1 cellular context compared by ENCODE assay signal in the genomic region with DNA sequence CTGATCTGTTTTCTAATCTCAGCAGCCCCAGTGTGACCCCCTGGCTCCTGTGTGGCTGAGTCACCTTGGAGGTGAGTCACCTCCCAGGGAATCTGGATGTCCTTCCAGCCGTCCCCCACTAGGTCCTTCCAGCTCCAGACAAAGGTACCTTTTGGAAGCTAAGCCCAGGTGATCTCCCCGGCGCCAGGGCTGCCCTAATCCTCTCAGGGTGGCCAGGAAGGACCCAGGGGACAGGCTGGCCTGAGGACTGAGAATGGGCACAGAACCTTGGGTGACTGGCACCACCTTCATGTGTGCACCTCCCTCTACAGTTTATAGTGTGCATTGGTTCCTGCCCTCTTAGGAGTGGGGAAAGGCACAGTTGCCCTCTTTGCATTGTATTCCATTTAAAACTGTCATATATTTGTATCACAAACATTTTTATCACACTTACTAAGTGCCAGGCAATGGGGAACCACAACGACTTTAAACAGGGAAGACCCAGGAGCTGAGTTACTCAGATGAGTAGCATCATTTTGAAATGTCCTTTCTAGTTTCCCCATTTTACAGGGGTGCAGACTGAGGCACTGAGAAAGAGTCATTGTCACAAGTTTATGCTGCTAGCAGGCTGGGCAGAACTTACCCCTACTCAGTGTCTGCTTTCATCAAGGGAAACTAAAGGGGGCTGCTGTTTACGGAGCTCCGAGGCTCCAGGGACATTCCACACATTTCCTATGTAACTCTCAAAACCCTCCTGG.
TF ChIP-seq lines count a peak whose summit lies in the region.

No MANE protein-coding gene starts in this region.

TF ChIP-seq in HepG2, 621 proteins besides CTCF, POLR2A, EP300 and RAD21 (continues in another document):
- TF ChIP-seq STAG1 (CRISPR knock-in tag; IDR thresholded peaks at IDR 0.05), result peak; percentile 78
- no peak for TF ChIP-seq ARNT (IDR thresholded peaks at IDR 0.05)
- no peak for TF ChIP-seq ZNF451 (CRISPR knock-in tag; IDR thresholded peaks at IDR 0.05)
- TF ChIP-seq, protein P1, sequence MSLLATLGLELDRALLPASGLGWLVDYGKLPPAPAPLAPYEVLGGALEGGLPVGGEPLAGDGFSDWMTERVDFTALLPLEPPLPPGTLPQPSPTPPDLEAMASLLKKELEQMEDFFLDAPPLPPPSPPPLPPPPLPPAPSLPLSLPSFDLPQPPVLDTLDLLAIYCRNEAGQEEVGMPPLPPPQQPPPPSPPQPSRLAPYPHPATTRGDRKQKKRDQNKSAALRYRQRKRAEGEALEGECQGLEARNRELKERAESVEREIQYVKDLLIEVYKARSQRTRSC (CRISPR knock-in tag; IDR thresholded peaks at IDR 0.05; ENCODE audit: low read depth), result no peak
- no peak for TF ChIP-seq MYC (CRISPR knock-in tag; IDR thresholded peaks at IDR 0.05; ENCODE audit: borderline replicate concordance)
- no peak for TF ChIP-seq HMG20A (CRISPR knock-in tag; IDR thresholded peaks at IDR 0.05; ENCODE audit: borderline replicate concordance)
- TF ChIP-seq GTF3A (CRISPR knock-in tag; conservative IDR thresholded peaks at IDR 0.05), result no peak
- TF ChIP-seq, protein P2, sequence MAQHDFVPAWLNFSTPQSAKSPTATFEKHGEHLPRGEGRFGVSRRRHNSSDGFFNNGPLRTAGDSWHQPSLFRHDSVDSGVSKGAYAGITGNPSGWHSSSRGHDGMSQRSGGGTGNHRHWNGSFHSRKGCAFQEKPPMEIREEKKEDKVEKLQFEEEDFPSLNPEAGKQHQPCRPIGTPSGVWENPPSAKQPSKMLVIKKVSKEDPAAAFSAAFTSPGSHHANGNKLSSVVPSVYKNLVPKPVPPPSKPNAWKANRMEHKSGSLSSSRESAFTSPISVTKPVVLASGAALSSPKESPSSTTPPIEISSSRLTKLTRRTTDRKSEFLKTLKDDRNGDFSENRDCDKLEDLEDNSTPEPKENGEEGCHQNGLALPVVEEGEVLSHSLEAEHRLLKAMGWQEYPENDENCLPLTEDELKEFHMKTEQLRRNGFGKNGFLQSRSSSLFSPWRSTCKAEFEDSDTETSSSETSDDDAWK (CRISPR knock-in tag; IDR thresholded peaks at IDR 0.05), result no peak
- no peak for TF ChIP-seq SRSF4 (IDR thresholded peaks at IDR 0.05; ENCODE audit: low read depth, low read length, poor library complexity, severe bottlenecking)
- TF ChIP-seq NRL (CRISPR knock-in tag; IDR thresholded peaks at IDR 0.05; ENCODE audit: borderline replicate concordance), result no peak
- TF ChIP-seq, protein P3, sequence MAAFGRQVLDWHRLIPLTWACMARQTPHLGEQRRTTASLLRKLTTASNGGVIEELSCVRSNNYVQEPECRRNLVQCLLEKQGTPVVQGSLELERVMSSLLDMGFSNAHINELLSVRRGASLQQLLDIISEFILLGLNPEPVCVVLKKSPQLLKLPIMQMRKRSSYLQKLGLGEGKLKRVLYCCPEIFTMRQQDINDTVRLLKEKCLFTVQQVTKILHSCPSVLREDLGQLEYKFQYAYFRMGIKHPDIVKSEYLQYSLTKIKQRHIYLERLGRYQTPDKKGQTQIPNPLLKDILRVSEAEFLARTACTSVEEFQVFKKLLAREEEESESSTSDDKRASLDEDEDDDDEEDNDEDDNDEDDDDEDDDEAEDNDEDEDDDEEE (CRISPR knock-in tag; IDR thresholded peaks at IDR 0.05), result no peak
- TF ChIP-seq MIXL1 (CRISPR knock-in tag; IDR thresholded peaks at IDR 0.05), result no peak
- TF ChIP-seq ZFP36L1 (CRISPR knock-in tag; IDR thresholded peaks at IDR 0.05), result no peak
- no peak for TF ChIP-seq ZNF782 (CRISPR knock-in tag; IDR thresholded peaks at IDR 0.05; ENCODE audit: borderline replicate concordance)
- no peak for TF ChIP-seq ZNF572 (CRISPR knock-in tag; IDR thresholded peaks at IDR 0.05)
- no peak for TF ChIP-seq FIP1L1 (IDR thresholded peaks at IDR 0.05; ENCODE audit: borderline replicate concordance, insufficient read depth, low read depth, low read length)
- TF ChIP-seq, protein P4, sequence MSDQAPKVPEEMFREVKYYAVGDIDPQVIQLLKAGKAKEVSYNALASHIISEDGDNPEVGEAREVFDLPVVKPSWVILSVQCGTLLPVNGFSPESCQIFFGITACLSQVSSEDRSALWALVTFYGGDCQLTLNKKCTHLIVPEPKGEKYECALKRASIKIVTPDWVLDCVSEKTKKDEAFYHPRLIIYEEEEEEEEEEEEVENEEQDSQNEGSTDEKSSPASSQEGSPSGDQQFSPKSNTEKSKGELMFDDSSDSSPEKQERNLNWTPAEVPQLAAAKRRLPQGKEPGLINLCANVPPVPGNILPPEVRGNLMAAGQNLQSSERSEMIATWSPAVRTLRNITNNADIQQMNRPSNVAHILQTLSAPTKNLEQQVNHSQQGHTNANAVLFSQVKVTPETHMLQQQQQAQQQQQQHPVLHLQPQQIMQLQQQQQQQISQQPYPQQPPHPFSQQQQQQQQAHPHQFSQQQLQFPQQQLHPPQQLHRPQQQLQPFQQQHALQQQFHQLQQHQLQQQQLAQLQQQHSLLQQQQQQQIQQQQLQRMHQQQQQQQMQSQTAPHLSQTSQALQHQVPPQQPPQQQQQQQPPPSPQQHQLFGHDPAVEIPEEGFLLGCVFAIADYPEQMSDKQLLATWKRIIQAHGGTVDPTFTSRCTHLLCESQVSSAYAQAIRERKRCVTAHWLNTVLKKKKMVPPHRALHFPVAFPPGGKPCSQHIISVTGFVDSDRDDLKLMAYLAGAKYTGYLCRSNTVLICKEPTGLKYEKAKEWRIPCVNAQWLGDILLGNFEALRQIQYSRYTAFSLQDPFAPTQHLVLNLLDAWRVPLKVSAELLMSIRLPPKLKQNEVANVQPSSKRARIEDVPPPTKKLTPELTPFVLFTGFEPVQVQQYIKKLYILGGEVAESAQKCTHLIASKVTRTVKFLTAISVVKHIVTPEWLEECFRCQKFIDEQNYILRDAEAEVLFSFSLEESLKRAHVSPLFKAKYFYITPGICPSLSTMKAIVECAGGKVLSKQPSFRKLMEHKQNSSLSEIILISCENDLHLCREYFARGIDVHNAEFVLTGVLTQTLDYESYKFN (CRISPR knock-in tag; conservative IDR thresholded peaks at IDR 0.05), result no peak
- no peak for TF ChIP-seq ARNTL (CRISPR knock-in tag; IDR thresholded peaks at IDR 0.05)
- no peak for TF ChIP-seq ZNF674 (CRISPR knock-in tag; IDR thresholded peaks at IDR 0.05; ENCODE audit: low read depth)
- TF ChIP-seq HOXA7 (CRISPR knock-in tag; IDR thresholded peaks at IDR 0.05), result no peak
- TF ChIP-seq, protein P5, sequence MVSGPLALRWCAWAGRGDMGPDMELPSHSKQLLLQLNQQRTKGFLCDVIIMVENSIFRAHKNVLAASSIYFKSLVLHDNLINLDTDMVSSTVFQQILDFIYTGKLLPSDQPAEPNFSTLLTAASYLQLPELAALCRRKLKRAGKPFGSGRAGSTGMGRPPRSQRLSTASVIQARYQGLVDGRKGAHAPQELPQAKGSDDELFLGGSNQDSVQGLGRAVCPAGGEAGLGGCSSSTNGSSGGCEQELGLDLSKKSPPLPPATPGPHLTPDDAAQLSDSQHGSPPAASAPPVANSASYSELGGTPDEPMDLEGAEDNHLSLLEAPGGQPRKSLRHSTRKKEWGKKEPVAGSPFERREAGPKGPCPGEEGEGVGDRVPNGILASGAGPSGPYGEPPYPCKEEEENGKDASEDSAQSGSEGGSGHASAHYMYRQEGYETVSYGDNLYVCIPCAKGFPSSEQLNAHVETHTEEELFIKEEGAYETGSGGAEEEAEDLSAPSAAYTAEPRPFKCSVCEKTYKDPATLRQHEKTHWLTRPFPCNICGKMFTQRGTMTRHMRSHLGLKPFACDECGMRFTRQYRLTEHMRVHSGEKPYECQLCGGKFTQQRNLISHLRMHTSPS (CRISPR knock-in tag; IDR thresholded peaks at IDR 0.05; ENCODE audit: low read depth), result 0 out of 2 replicates have a peak, but pooled peaks have one; percentile 59
- TF ChIP-seq, protein P6, sequence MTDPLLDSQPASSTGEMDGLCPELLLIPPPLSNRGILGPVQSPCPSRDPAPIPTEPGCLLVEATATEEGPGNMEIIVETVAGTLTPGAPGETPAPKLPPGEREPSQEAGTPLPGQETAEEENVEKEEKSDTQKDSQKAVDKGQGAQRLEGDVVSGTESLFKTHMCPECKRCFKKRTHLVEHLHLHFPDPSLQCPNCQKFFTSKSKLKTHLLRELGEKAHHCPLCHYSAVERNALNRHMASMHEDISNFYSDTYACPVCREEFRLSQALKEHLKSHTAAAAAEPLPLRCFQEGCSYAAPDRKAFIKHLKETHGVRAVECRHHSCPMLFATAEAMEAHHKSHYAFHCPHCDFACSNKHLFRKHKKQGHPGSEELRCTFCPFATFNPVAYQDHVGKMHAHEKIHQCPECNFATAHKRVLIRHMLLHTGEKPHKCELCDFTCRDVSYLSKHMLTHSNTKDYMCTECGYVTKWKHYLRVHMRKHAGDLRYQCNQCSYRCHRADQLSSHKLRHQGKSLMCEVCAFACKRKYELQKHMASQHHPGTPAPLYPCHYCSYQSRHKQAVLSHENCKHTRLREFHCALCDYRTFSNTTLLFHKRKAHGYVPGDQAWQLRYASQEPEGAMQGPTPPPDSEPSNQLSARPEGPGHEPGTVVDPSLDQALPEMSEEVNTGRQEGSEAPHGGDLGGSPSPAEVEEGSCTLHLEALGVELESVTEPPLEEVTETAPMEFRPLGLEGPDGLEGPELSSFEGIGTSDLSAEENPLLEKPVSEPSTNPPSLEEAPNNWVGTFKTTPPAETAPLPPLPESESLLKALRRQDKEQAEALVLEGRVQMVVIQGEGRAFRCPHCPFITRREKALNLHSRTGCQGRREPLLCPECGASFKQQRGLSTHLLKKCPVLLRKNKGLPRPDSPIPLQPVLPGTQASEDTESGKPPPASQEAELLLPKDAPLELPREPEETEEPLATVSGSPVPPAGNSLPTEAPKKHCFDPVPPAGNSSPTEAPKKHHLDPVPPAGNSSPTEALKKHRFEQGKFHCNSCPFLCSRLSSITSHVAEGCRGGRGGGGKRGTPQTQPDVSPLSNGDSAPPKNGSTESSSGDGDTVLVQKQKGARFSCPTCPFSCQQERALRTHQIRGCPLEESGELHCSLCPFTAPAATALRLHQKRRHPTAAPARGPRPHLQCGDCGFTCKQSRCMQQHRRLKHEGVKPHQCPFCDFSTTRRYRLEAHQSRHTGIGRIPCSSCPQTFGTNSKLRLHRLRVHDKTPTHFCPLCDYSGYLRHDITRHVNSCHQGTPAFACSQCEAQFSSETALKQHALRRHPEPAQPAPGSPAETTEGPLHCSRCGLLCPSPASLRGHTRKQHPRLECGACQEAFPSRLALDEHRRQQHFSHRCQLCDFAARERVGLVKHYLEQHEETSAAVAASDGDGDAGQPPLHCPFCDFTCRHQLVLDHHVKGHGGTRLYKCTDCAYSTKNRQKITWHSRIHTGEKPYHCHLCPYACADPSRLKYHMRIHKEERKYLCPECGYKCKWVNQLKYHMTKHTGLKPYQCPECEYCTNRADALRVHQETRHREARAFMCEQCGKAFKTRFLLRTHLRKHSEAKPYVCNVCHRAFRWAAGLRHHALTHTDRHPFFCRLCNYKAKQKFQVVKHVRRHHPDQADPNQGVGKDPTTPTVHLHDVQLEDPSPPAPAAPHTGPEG (CRISPR knock-in tag; IDR thresholded peaks at IDR 0.05), result no peak
- TF ChIP-seq, protein P7, sequence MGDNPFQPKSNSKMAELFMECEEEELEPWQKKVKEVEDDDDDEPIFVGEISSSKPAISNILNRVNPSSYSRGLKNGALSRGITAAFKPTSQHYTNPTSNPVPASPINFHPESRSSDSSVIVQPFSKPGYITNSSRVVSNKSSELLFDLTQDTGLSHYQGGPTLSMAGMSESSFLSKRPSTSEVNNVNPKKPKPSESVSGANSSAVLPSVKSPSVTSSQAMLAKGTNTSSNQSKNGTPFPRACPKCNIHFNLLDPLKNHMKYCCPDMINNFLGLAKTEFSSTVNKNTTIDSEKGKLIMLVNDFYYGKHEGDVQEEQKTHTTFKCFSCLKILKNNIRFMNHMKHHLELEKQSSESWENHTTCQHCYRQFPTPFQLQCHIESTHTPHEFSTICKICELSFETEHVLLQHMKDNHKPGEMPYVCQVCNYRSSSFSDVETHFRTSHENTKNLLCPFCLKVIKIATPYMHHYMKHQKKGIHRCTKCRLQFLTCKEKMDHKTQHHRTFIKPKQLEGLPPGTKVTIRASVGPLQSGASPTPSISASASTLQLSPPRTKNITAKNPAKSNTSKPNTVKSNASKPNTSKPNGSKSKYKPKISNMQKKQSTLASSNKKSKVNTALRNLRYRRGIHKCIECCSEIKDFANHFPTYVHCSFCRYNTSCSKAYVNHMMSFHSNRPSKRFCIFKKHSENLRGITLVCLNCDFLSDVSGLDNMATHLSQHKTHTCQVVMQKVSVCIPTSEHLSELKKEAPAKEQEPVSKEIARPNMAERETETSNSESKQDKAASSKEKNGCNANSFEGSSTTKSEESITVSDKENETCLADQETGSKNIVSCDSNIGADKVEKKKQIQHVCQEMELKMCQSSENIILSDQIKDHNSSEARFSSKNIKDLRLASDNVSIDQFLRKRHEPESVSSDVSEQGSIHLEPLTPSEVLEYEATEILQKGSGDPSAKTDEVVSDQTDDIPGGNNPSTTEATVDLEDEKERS (CRISPR knock-in tag; IDR thresholded peaks at IDR 0.05), result no peak
- TF ChIP-seq ZNF678 (CRISPR knock-in tag; IDR thresholded peaks at IDR 0.05), result no peak
- TF ChIP-seq, protein P8, sequence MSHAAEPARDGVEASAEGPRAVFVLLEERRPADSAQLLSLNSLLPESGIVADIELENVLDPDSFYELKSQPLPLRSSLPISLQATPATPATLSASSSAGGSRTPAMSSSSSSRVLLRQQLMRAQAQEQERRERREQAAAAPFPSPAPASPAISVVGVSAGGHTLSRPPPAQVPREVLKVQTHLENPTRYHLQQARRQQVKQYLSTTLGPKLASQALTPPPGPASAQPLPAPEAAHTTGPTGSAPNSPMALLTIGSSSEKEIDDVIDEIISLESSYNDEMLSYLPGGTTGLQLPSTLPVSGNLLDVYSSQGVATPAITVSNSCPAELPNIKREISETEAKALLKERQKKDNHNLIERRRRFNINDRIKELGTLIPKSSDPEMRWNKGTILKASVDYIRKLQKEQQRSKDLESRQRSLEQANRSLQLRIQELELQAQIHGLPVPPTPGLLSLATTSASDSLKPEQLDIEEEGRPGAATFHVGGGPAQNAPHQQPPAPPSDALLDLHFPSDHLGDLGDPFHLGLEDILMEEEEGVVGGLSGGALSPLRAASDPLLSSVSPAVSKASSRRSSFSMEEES (CRISPR knock-in tag; IDR thresholded peaks at IDR 0.05), result no peak
- no peak for TF ChIP-seq SPEN (CRISPR knock-in tag; IDR thresholded peaks at IDR 0.05; ENCODE audit: low read depth)
- peak; percentile 83 for TF ChIP-seq FOSL2 (CRISPR knock-in tag; IDR thresholded peaks at IDR 0.05)
- TF ChIP-seq CBX5 (CRISPR knock-in tag; IDR thresholded peaks at IDR 0.05; ENCODE audit: borderline replicate concordance), result no peak
- TF ChIP-seq ZNF746 (CRISPR knock-in tag; IDR thresholded peaks at IDR 0.05), result no peak
- TF ChIP-seq AHR (CRISPR knock-in tag; IDR thresholded peaks at IDR 0.05), result 0 out of 2 replicates have a peak, but pooled peaks have one; percentile 22
- no peak for TF ChIP-seq BRCA1 (CRISPR knock-in tag; IDR thresholded peaks at IDR 0.05)
- no peak for TF ChIP-seq ZZZ3 (CRISPR knock-in tag; IDR thresholded peaks at IDR 0.05; ENCODE audit: borderline replicate concordance)
- TF ChIP-seq RFXAP (CRISPR knock-in tag; IDR thresholded peaks at IDR 0.05; ENCODE audit: borderline replicate concordance), result no peak
- TF ChIP-seq SMC3 (IDR thresholded peaks at IDR 0.05; ENCODE audit: low read length), result peak; percentile 29; the same call in 1 of the 2 replicates
- TF ChIP-seq ZNF569 (CRISPR knock-in tag; IDR thresholded peaks at IDR 0.05; ENCODE audit: borderline replicate concordance), result no peak
- TF ChIP-seq ZNF629 (CRISPR knock-in tag; conservative IDR thresholded peaks at IDR 0.05), result peak; percentile 81
- no peak for TF ChIP-seq SYNCRIP (IDR thresholded peaks at IDR 0.05; ENCODE audit: insufficient read depth, low read depth, low read length)
